In genomic region chr14:68284834-68285233, GRCh38 we compare ENCODE assay signal across 13 cellular contexts.
DNase-seq lines count a peak whose midpoint lies in the region; ATAC-seq, FAIRE-seq and TF ChIP-seq lines count a peak whose summit lies in the region.
"Had no signal": no experiment of that assay in that cellular context is flagged by ENCODE, and none has a peak within 500 bp of the region (broad histone marks: within the 10 kb centered on the region; RNA-seq: fewer than 3 reads in every experiment).

No MANE protein-coding gene starts in this region.

- no peak overlapping the region for H3K27ac ChIP-seq in mammary epithelial cell (ENCODE audit: insufficient read depth, low read depth, low read length)
- no peak overlapping the region for H3K27ac ChIP-seq in H1 (ENCODE audit: low read depth, low read length)
- peak overlapping the region; percentile 64 to 75 for H3K27ac ChIP-seq in uterus
- H3K27ac ChIP-seq: brain microvascular endothelial cell had no signal

- no peak overlapping the region for H3K23ac ChIP-seq in H1 (ENCODE audit: insufficient read length)

- TF ChIP-seq RAD21 in H1 (IDR thresholded peaks at IDR 0.05 in 1 of 2, conservative IDR thresholded peaks at IDR 0.05 in 1 of 2; ENCODE audit: low read depth in 2 of 2, low read length in 2 of 2), result no peak

- dilution Hi-C loops in mammary epithelial cell (cut with HindIII; ENCODE audit: low sequenced_read_pairs), result no loop called here

- H3K9me3 ChIP-seq in mammary epithelial cell (replicated peaks; ENCODE audit: insufficient read depth, low read length), result no peaks in the 10 kb centered on the region
- no peaks in the 10 kb centered on the region for H3K9me3 ChIP-seq in H1 (ENCODE audit: insufficient read depth in 2 of 2, low read depth in 1 of 2, low read length in 1 of 2)
- no peaks in the 10 kb centered on the region for H3K9me3 ChIP-seq in uterus

- H3K36me3 Mint-ChIP-seq in MCF 10A (ENCODE audit: insufficient read depth, unreplicated experiment), result no peaks in the 10 kb centered on the region
- no peaks in the 10 kb centered on the region for H3K36me3 Mint-ChIP-seq in natural killer cell

- peak overlapping the region; percentile 2 for H2BK120ac ChIP-seq in H1 (replicated peaks; ENCODE audit: low read depth, low read length)

- in situ Hi-C loops in mammary epithelial cell (cut with MboI; ENCODE audit: low sequenced_read_pairs in 2 of 2), result no loop called here

- H2BK12ac ChIP-seq in H1 (ENCODE audit: low read depth, low read length), result no peak overlapping the region

- no peaks in the 10 kb centered on the region for H3K27me3 Mint-ChIP-seq in MCF 10A (ENCODE audit: insufficient read depth, unreplicated experiment)
- no peaks in the 10 kb centered on the region for H3K27me3 Mint-ChIP-seq in natural killer cell (ENCODE audit: low read depth in 2 of 2)

- H3K18ac ChIP-seq in H1 (ENCODE audit: extremely low read depth, low read length), result no peak overlapping the region

- DNase-seq in MCF 10A (ENCODE audit: unreplicated experiment), result no peak
- DNase-seq in mammary epithelial cell, result no peak
- DNase-seq in H1 (ENCODE audit: low read depth in 1 of 2, low spot score in 2 of 2), result no peak
- DNase-seq in natural killer cell, result no peak
- DNase-seq in uterus, result no peak
- DNase-seq in amniotic stem cell (lab: John Stamatoyannopoulos, UW), result no peak
- no peak for DNase-seq in GDM1 (lab: John Stamatoyannopoulos, UW)
- DNase-seq: brain microvascular endothelial cell, GOT3, NCI-H1436 treated with DMSO at 0.1 percent for 48 hours had no signal

- H3K27ac Mint-ChIP-seq in MCF 10A (ENCODE audit: low read depth, unreplicated experiment) (peak overlapping the region; percentile 5), natural killer cell (peak overlapping the region; percentile 86 to 96)

- H3K4me2 ChIP-seq in mammary epithelial cell (ENCODE audit: insufficient read depth, low read depth, low read length), result no peak overlapping the region
- no peak overlapping the region for H3K4me2 ChIP-seq in H1 (ENCODE audit: insufficient read depth in 1 of 2, low read depth in 2 of 2, low read length in 2 of 2)

- no peak for TF ChIP-seq EP300 in H1 (IDR thresholded peaks at IDR 0.05; ENCODE audit: borderline replicate concordance in 1 of 2, low read depth in 2 of 2, low read length in 2 of 2)

- H2BK20ac ChIP-seq in H1 (ENCODE audit: low read length), result no peak overlapping the region

- H3K9ac ChIP-seq in mammary epithelial cell (ENCODE audit: insufficient read depth, low read length), result no peak overlapping the region
- no peak overlapping the region for H3K9ac ChIP-seq in H1 (replicated peaks in 1 of 4; ENCODE audit: extremely low read depth in 1 of 4, low read depth in 3 of 4, low read length in 3 of 4)

- peaks cover 4% of the 10 kb centered on the region for H3K4me1 Mint-ChIP-seq in MCF 10A (ENCODE audit: insufficient read depth, unreplicated experiment)
- H3K4me1 Mint-ChIP-seq in natural killer cell, result peaks cover 68 to 86% of the 10 kb centered on the region in 2 donors

- CTCF ChIA-PET in MCF 10A (lab: Yijun Ruan, JAX), result interaction anchor here (0.6 kb wide), 1 partner anchor 394 kb away, joined by 3 read pairs; no protein-coding TSS in a partner anchor
- CTCF ChIA-PET in mammary epithelial cell (lab: Charles Lee; ENCODE audit: low non-redundant PET), result interaction anchor here (0.7 kb wide), 1 partner anchor 540 kb away, joined by 11 read pairs; no protein-coding TSS in a partner anchor
- CTCF ChIA-PET in H1 (lab: Charles Lee; ENCODE audit: partially characterized antibody), result interaction anchor here (0.7 to 1.5 kb wide), 4 partner anchors 8 to 491 kb away, joined by 3 read pairs; no protein-coding TSS in a partner anchor

- no peaks in the 10 kb centered on the region for H3K79me1 ChIP-seq in H1 (ENCODE audit: low read depth, low read length)

- intact Hi-C loops in MCF 10A (cut with micrococcal nuclease), result no loop called here
- intact Hi-C loops in mammary epithelial cell (cut with micrococcal nuclease), result no loop called here
- intact Hi-C loops in natural killer cell (cut with micrococcal nuclease), result loop anchor here (5.0 to 10.0 kb wide), 4 partner anchors 92 to 410 kb away; no protein-coding TSS in a partner anchor
- intact Hi-C loops in uterus (cut with DNase I; ENCODE audit: low total_unique reads), result no loop called here

- no peak for ATAC-seq in natural killer cell
- no peak for ATAC-seq in HG03378 (IDR thresholded peaks at IDR 0.05; ENCODE audit: unreplicated experiment)
- ATAC-seq: Panc1 had no signal

- TF ChIP-seq POLR2A in H1 (IDR thresholded peaks at IDR 0.05; ENCODE audit: control extremely low read depth in 1 of 2, low read depth in 2 of 2, low read length in 2 of 2), result no peak
- TF ChIP-seq POLR2A in uterus (IDR thresholded peaks at IDR 0.05), result no peak

- H2AFZ ChIP-seq in mammary epithelial cell (ENCODE audit: low read depth, low read length), result no peak overlapping the region
- H2AFZ ChIP-seq in H1 (ENCODE audit: low read length), result no peak overlapping the region

- no peak for FAIRE-seq in H1 (lab: Jason Lieb, UNC)
- FAIRE-seq: frontal cortex had no signal

- TF ChIP-seq CTCF in MCF 10A (IDR thresholded peaks at IDR 0.05; ENCODE audit: unreplicated experiment) (no peak), mammary epithelial cell (conservative IDR thresholded peaks at IDR 0.05 in 1 of 2, IDR thresholded peaks at IDR 0.05 in 1 of 2; ENCODE audit: extremely low read depth in 1 of 2, insufficient read depth in 1 of 2, low read depth in 1 of 2, low read length in 2 of 2) (no peak), H1 (IDR thresholded peaks at IDR 0.05; ENCODE audit: control extremely low read depth in 1 of 3, insufficient read depth in 1 of 3, low read depth in 1 of 3, low read length in 3 of 3) (no peak), natural killer cell (IDR thresholded peaks at IDR 0.05) (no peak), uterus (IDR thresholded peaks at IDR 0.05) (no peak)

- no peak overlapping the region for H3K56ac ChIP-seq in H1 (replicated peaks; ENCODE audit: insufficient read length, low read depth, low read length)

- H4K20me1 ChIP-seq in mammary epithelial cell (ENCODE audit: insufficient read depth, low read length) (no peaks in the 10 kb centered on the region), H1 (replicated peaks in 1 of 2; ENCODE audit: control insufficient read depth in 1 of 2, insufficient read depth in 2 of 2, low read length in 2 of 2) (no peaks in the 10 kb centered on the region)

- H3K36me3 ChIP-seq in mammary epithelial cell (ENCODE audit: insufficient read depth, low read length) (no peaks in the 10 kb centered on the region), H1 (ENCODE audit: control insufficient read depth in 2 of 4, insufficient read depth in 4 of 4, low read length in 3 of 4) (no peaks in the 10 kb centered on the region), uterus (no peaks in the 10 kb centered on the region)
- H3K36me3 ChIP-seq: brain microvascular endothelial cell had no signal

- no peak overlapping the region for H2BK5ac ChIP-seq in H1 (ENCODE audit: low read depth, low read length)

- no peaks in the 10 kb centered on the region for H3K4me1 ChIP-seq in mammary epithelial cell (ENCODE audit: insufficient read depth, low read length)
- H3K4me1 ChIP-seq in H1 (replicated peaks in 1 of 4; ENCODE audit: control insufficient read depth in 3 of 4, insufficient read depth in 4 of 4, low read length in 3 of 4), result peaks cover 4 to 15% (median 6%) of the 10 kb centered on the region in 4 experiments; a peak in 6 of 7 replicates
- peaks cover 0 to 22% of the 10 kb centered on the region in 2 donors for H3K4me1 ChIP-seq in uterus

- POLR2A ChIA-PET in MCF 10A (lab: Yijun Ruan, JAX), result interaction anchor here (1.1 kb wide), 1 partner anchor 25 kb away, joined by 3 read pairs; no protein-coding TSS in a partner anchor
- POLR2A ChIA-PET in H1 (lab: Charles Lee; ENCODE audit: partially characterized antibody), result no interaction called here

- H3K4me3 Mint-ChIP-seq in MCF 10A (ENCODE audit: unreplicated experiment) (no peak overlapping the region), natural killer cell (peak overlapping the region; percentile 81)

- H4K91ac ChIP-seq in H1 (replicated peaks; ENCODE audit: insufficient read length, low read length), result no peak overlapping the region

- H2BK15ac ChIP-seq in H1 (ENCODE audit: low read length), result peak overlapping the region; percentile 61; the same call in 1 of the 2 replicates

- no peak overlapping the region for H3K14ac ChIP-seq in H1 (ENCODE audit: insufficient read length)

- no TSS peak for BruUV-seq in MCF 10A (replicated peaks; lab: Mats Ljungman, UMichigan)
- BruUV-seq in mammary epithelial cell (replicated peaks; lab: Mats Ljungman, UMichigan), result no TSS peak

- 98% methylated on average over 5 of the region's 6 CpGs for WGBS in mammary epithelial cell (ENCODE audit: low coverage, missing lambda C conversion rate)
- WGBS in H1 (ENCODE audit: extremely low coverage in 1 of 2, insufficient coverage in 1 of 2, insufficient read length in 1 of 2, insufficient replicate concordance in 2 of 2, low coverage in 1 of 2, low lambda C conversion rate in 2 of 2, missing lambda C conversion rate in 1 of 2), 2 experiments, result 94% methylated on average over 6 of the region's 6 CpGs; no CpG with 5 or more reads in 1 of the 2 experiments

- no peak overlapping the region for H3K4ac ChIP-seq in H1 (replicated peaks; ENCODE audit: insufficient read length, low read depth, low read length)

- no peak overlapping the region for H4K8ac ChIP-seq in H1 (ENCODE audit: extremely low read depth, insufficient read depth, low read length)

- no peak overlapping the region; the same call in 1 of the 2 replicates for H2AK5ac ChIP-seq in H1 (ENCODE audit: low read depth, low read length)

- H3K9me3 Mint-ChIP-seq in MCF 10A (ENCODE audit: unreplicated experiment) (no peaks in the 10 kb centered on the region), natural killer cell (peaks cover 0 to 2% of the 10 kb centered on the region in 2 donors)

- H3K23me2 ChIP-seq in H1 (ENCODE audit: low read depth, low read length), result no peaks in the 10 kb centered on the region

- no peaks in the 10 kb centered on the region for H3K79me2 ChIP-seq in mammary epithelial cell (ENCODE audit: insufficient read depth, low read length)
- no peaks in the 10 kb centered on the region for H3K79me2 ChIP-seq in H1 (ENCODE audit: control insufficient read depth in 1 of 2, insufficient read depth in 2 of 2, low read length in 2 of 2)

- no peak overlapping the region for H4K5ac ChIP-seq in H1 (ENCODE audit: insufficient read length, low read depth, low read length)

- H3K4me3 ChIP-seq in mammary epithelial cell (replicated peaks in 1 of 3; ENCODE audit: insufficient read depth in 1 of 3, low read depth in 2 of 3, low read length in 3 of 3) (no peak overlapping the region), H1 (ENCODE audit: extremely low read depth in 1 of 4, insufficient read depth in 2 of 4, low read depth in 3 of 4, low read length in 4 of 4) (no peak overlapping the region), uterus (no peak overlapping the region)

- H3K27me3 ChIP-seq in mammary epithelial cell (ENCODE audit: insufficient read depth, low read length) (no peaks in the 10 kb centered on the region), H1 (replicated peaks in 1 of 4; ENCODE audit: control insufficient read depth in 3 of 4, extremely low read depth in 1 of 4, insufficient read depth in 3 of 4, low read length in 3 of 4) (no peaks in the 10 kb centered on the region), uterus (no peaks in the 10 kb centered on the region)
- H3K27me3 ChIP-seq: brain microvascular endothelial cell had no signal

TF ChIP-seq in H1, 55 proteins besides CTCF, POLR2A, EP300 and RAD21 (continues in another document):
- TF ChIP-seq KDM4A (IDR thresholded peaks at IDR 0.05; ENCODE audit: low read depth, low read length, severe bottlenecking), result no peak

Comparison
In these comparisons a context has a peak if more than half of its experiments do, and no peak if none do; other contexts are left out.
1. H3K27ac ChIP-seq: peak in uterus (2 of 2); none in mammary epithelial cell (single experiment) and H1 (single experiment).